Comparison of ENCODE assay signal across 24 cellular contexts in genomic region chr19:50317115-50317514, GRCh38. TPM values are rescaled to one million over a fixed set of nuclear protein-coding genes. Genes with fewer than 3 reads are reported as not detected.
"Had no signal": no experiment of that assay in that cellular context is flagged by ENCODE, and none has a peak within 500 bp of the region (broad histone marks: within the 10 kb centered on the region; RNA-seq: fewer than 3 reads in every experiment).

No MANE protein-coding gene starts in this region.

- FAIRE-seq: HTR-8/SVneo had no signal

- H3K36me3 ChIP-seq: MG63 had no signal

- ATAC-seq: Panc1, PC-3 had no signal

- H3K27ac ChIP-seq: HL-60, RWPE1 had no signal

- H3K4me2 ChIP-seq: SK-N-SH had no signal

- H3K9me3 ChIP-seq: MG63, SK-N-SH had no signal

- DNase-seq: Karpas-422, KG1, MG63, NCI-H1092, NCI-H1105 treated with DMSO at 0.1 percent for 48 hours, NCI-H1417 treated with DMSO at 0.1 percent for 48 hours, NCI-H146, NCI-H1694 treated with DMSO at 0.1 percent for 48 hours, NCI-H1930, NCI-H2081, NCI-H2107, NCI-H2227 treated with DMSO at 0.1 percent for 48 hours, NCI-H524, NCI-H526 treated with DMSO at 0.1 percent for 48 hours, NCI-H748 treated with DMSO at 0.1 percent for 48 hours, PC-3, SHP77, SK-N-SH, SW 1271 had no signal

- H3K4me3 ChIP-seq: MG63 had no signal

- H3K9ac ChIP-seq: SK-N-SH had no signal

RNA-seq across cellular contexts. Expression of gene NAPSA, which starts 48.3 kb away (rescaled TPM):
- total RNA-seq: NCI-H460 had no signal
